8 cellular contexts compared by ENCODE assay signal in the genomic region with DNA sequence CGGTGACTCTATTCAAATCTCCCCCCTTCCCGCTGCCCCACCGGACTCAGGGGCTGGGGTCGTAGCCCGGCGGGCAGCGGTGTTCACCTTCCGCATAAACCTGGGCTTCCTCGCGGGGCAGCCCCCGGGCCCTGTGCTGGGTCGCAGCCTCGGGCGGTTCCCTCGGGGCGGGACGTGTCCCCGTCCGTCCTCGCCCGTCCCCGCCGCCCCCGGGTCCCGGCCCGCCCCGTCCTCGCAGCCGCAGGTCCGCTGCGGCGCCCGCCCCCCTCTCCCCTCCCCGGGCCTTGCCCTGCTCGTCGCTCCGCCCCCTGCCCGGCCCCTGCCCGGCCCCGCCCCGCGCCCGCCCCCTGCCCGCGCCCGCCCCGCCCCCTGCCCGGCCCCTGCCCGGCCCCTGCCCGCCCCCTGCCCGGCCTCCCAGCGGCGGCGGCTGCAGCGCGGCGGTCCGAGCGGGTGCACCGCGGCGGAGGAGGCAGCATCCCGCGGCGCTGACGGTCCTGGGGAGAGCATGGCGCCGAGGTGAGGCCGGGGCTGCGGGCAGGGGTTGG. TPM values are rescaled to one million over a fixed set of nuclear protein-coding genes. Genes with fewer than 3 reads are reported as not detected.
DNase-seq lines count a peak whose midpoint lies in the region; ATAC-seq lines count a peak whose summit lies in the region.

A gene (plus strand): TSS at position 440 of the 545 bp plus-strand sequence. CDS start 66 bp downstream, at position 506.

- DNase-seq in D341Med (ENCODE audit: low spot score) = peak; percentile 89
- peak; percentile 66 for DNase-seq in NCI-H2227 (lab: John Stamatoyannopoulos, UW; ENCODE audit: unreplicated experiment)
- DNase-seq in activated naive CD4-positive, alpha-beta T cell treated with anti-CD3 and anti-CD28 coated beads, Interleukin-2, amount 50 U/mL, for 16 hours = peak; percentile 49
- no peak for DNase-seq in cardiac septum (ENCODE audit: low spot score)
- peak; percentile 88 for DNase-seq in posterior vena cava (ENCODE audit: low spot score)
- no peak for DNase-seq in NCI-H1048 (lab: John Stamatoyannopoulos, UW)

- intact Hi-C loops in cardiac septum (cut with DNase I) = no loop called here
- intact Hi-C loops in posterior vena cava (cut with DNase I) = no loop called here

- ATAC-seq in HG03095 (IDR thresholded peaks at IDR 0.05; ENCODE audit: unreplicated experiment) = no peak
- no peak for ATAC-seq in GM18502 (IDR thresholded peaks at IDR 0.05; ENCODE audit: poor library complexity, unreplicated experiment)

RNA-seq across cellular contexts. Expression of the gene that starts here (rescaled TPM):
- total RNA-seq in cardiac septum (77.0 TPM), posterior vena cava (100 to 1,000 TPM; 117 to 133 TPM)

Comparison
In these comparisons a context has a peak if more than half of its experiments do, and no peak if none do; other contexts are left out.
1. DNase-seq: peak in D341Med (single experiment), NCI-H2227 (single experiment), activated naive CD4-positive, alpha-beta T cell treated with anti-CD3 and anti-CD28 coated beads, Interleukin-2, amount 50 U/mL, for 16 hours (single experiment) and posterior vena cava (single experiment); none in cardiac septum (single experiment) and NCI-H1048 (single experiment).